Comparison of ENCODE assay signal across 4 cellular contexts in genomic region chr22:23136991-23137390, GRCh38. TPM values are rescaled to one million over a fixed set of nuclear protein-coding genes. Genes with fewer than 3 reads are reported as not detected.
"Had no signal": no experiment of that assay in that cellular context is flagged by ENCODE, and none has a peak within 500 bp of the region (broad histone marks: within the 10 kb centered on the region; RNA-seq: fewer than 3 reads in every experiment).

No MANE protein-coding gene starts in this region.

RNA-seq across cellular contexts. Expression of gene RSPH14, which starts 4.8 kb away (rescaled TPM):
- total RNA-seq: activated T-cell treated with anti-CD3 and anti-CD28 coated beads, Interleukin-2, amount 50 U/mL, for 4 hours; mesenteric fat pad; SK-MEL-5; subcutaneous adipose tissue had no signal
